Comparison of ENCODE assay signal across 28 cellular contexts in the genomic region with DNA sequence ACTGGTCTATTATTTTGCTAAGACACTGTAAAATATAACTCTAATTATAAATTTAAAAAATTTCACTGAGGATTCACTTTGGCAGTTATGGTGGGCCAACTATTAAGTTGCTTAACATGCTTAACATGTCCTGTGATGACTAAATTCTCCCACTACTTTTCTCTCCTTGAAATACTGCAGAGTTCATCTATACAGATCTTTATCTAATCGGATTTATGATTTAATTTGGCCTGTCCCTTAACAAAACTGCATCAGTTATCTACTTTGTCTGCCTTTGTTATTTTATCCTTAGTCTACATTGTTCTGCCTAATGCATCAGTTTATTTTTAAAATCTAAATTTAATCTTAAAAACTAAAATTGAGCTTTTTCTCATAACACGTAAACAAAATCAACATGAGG. TPM values are rescaled to one million over a fixed set of nuclear protein-coding genes. Genes with fewer than 3 reads are reported as not detected.
DNase-seq lines count a peak whose midpoint lies in the region; ATAC-seq and TF ChIP-seq lines count a peak whose summit lies in the region.
"Had no signal": no experiment of that assay in that cellular context is flagged by ENCODE, and none has a peak within 500 bp of the region (broad histone marks: within the 10 kb centered on the region; RNA-seq: fewer than 3 reads in every experiment).

No MANE protein-coding gene starts in this region.

- H3K27me3 Mint-ChIP-seq in activated naive CD8-positive, alpha-beta T cell, result no peaks in the 10 kb centered on the region
- no peaks in the 10 kb centered on the region for H3K27me3 Mint-ChIP-seq in activated naive CD8-positive, alpha-beta T cell treated with anti-CD3 and anti-CD28 coated beads for 36 hours
- H3K27me3 Mint-ChIP-seq in CD4-positive, alpha-beta T cell, result no peaks in the 10 kb centered on the region
- H3K27me3 Mint-ChIP-seq: B cell; CD4-positive, alpha-beta memory T cell; CD8-positive, alpha-beta memory T cell had no signal

- no peak for TF ChIP-seq CTCF in CD4-positive, alpha-beta T cell (IDR thresholded peaks at IDR 0.05)
- TF ChIP-seq CTCF in foreskin keratinocyte (conservative IDR thresholded peaks at IDR 0.05), result no peak

- H3K4me1 ChIP-seq in foreskin keratinocyte, result no peaks in the 10 kb centered on the region
- H3K4me1 ChIP-seq: BLaER1 treated with 17β-estradiol and CSF1 and Interleukin-3, amounts not matched to agents 10 nM and 100 nM had no signal

- H3K27ac ChIP-seq in CD4-positive, alpha-beta T cell (ENCODE audit: low read depth, low read length), result no peak overlapping the region
- no peak overlapping the region for H3K27ac ChIP-seq in foreskin keratinocyte
- H3K27ac ChIP-seq: A549; BLaER1 treated with 17β-estradiol and CSF1 and Interleukin-3, amounts not matched to agents 10 nM and 100 nM; C4-2B had no signal

- intact Hi-C loops in CD4-positive, alpha-beta T cell (cut with DNase I, micrococcal nuclease), result no loop called here

- H3K27me3 ChIP-seq in CD4-positive, alpha-beta T cell (ENCODE audit: control insufficient read depth, insufficient read depth, low read length), result no peaks in the 10 kb centered on the region
- H3K27me3 ChIP-seq in foreskin keratinocyte, result peaks cover 2% of the 10 kb centered on the region
- H3K27me3 ChIP-seq: BLaER1 treated with 17β-estradiol and CSF1 and Interleukin-3, amounts not matched to agents 10 nM and 100 nM had no signal

- H3K4me1 Mint-ChIP-seq in activated naive CD8-positive, alpha-beta T cell (ENCODE audit: low read depth), result peaks cover 83% of the 10 kb centered on the region
- H3K4me1 Mint-ChIP-seq in activated naive CD8-positive, alpha-beta T cell treated with anti-CD3 and anti-CD28 coated beads for 36 hours, result peaks cover 72% of the 10 kb centered on the region
- H3K4me1 Mint-ChIP-seq in CD4-positive, alpha-beta T cell (ENCODE audit: low read depth), result peaks cover 85% of the 10 kb centered on the region

- no peak for ATAC-seq in CD4-positive, alpha-beta T cell (ENCODE audit: poor library complexity)
- ATAC-seq in SK-N-SH treated with all-trans-retinoic acid at 6 μM for 48 hours, result peak; percentile 55
- no peak for ATAC-seq in foreskin keratinocyte
- ATAC-seq in GM21381 (IDR thresholded peaks at IDR 0.05; ENCODE audit: unreplicated experiment), result no peak
- ATAC-seq: A549, GM12878 had no signal

- CTCF ChIA-PET in CD4-positive, alpha-beta T cell (lab: Charles Lee), result interaction anchor here (1.0 to 1.1 kb wide), 2 partner anchors 9 to 48 kb away, joined by 3 read pairs; no protein-coding TSS in a partner anchor

- POLR2A ChIA-PET in CD4-positive, alpha-beta T cell (lab: Charles Lee), result interaction anchor here (1.2 kb wide), 1 partner anchor 18 kb away, joined by 5 read pairs; no protein-coding TSS in a partner anchor

- no peak overlapping the region for H3K27ac Mint-ChIP-seq in activated naive CD8-positive, alpha-beta T cell
- no peak overlapping the region for H3K27ac Mint-ChIP-seq in activated naive CD8-positive, alpha-beta T cell treated with anti-CD3 and anti-CD28 coated beads for 36 hours
- peak overlapping the region; percentile 38 for H3K27ac Mint-ChIP-seq in CD4-positive, alpha-beta T cell
- H3K27ac Mint-ChIP-seq: B cell had no signal

- H3K4me3 Mint-ChIP-seq in activated naive CD8-positive, alpha-beta T cell, result peak overlapping the region; percentile 20
- H3K4me3 Mint-ChIP-seq in activated naive CD8-positive, alpha-beta T cell treated with anti-CD3 and anti-CD28 coated beads for 36 hours, result no peak overlapping the region
- no peak overlapping the region for H3K4me3 Mint-ChIP-seq in CD4-positive, alpha-beta T cell
- H3K4me3 Mint-ChIP-seq: B cell; CD4-positive, alpha-beta memory T cell; CD8-positive, alpha-beta memory T cell had no signal

- H3K9me3 ChIP-seq in CD4-positive, alpha-beta T cell (ENCODE audit: control insufficient read depth, low read length), result no peaks in the 10 kb centered on the region
- H3K9me3 ChIP-seq: A549 had no signal

- no peak for DNase-seq in activated naive CD8-positive, alpha-beta T cell treated with anti-CD3 and anti-CD28 coated beads for 36 hours
- DNase-seq in CD4-positive, alpha-beta T cell, result no peak
- DNase-seq in SK-N-DZ (ENCODE audit: low spot score) (peak; percentile 76), foreskin keratinocyte (no peak)
- no peak for DNase-seq in activated CD4-positive, alpha-beta T cell treated with anti-CD3 and anti-CD28 coated beads, Interleukin-2, amount 50 U/mL, for 4 hours
- DNase-seq: AML-193; CD4-positive, alpha-beta memory T cell; CD8-positive, alpha-beta memory T cell; COR-L47; DMS 273 treated with DMSO at 0.1 percent for 48 hours; DMS153; DMS53; DMS79; DND-41; EL; GDM1 had no signal

- H3K9me3 Mint-ChIP-seq in activated naive CD8-positive, alpha-beta T cell (ENCODE audit: low read depth), result no peaks in the 10 kb centered on the region
- peaks cover 2% of the 10 kb centered on the region for H3K9me3 Mint-ChIP-seq in activated naive CD8-positive, alpha-beta T cell treated with anti-CD3 and anti-CD28 coated beads for 36 hours
- no peaks in the 10 kb centered on the region for H3K9me3 Mint-ChIP-seq in CD4-positive, alpha-beta T cell
- H3K9me3 Mint-ChIP-seq: CD4-positive, alpha-beta memory T cell; CD8-positive, alpha-beta memory T cell had no signal

- peaks cover 13% of the 10 kb centered on the region for H3K36me3 Mint-ChIP-seq in activated naive CD8-positive, alpha-beta T cell
- H3K36me3 Mint-ChIP-seq in activated naive CD8-positive, alpha-beta T cell treated with anti-CD3 and anti-CD28 coated beads for 36 hours, result peaks cover 53% of the 10 kb centered on the region
- H3K36me3 Mint-ChIP-seq in CD4-positive, alpha-beta T cell (ENCODE audit: low read depth), result peaks cover 70% of the 10 kb centered on the region

TF ChIP-seq in SK-N-SH treated with all-trans-retinoic acid at 6 μM for 48 hours, 23 proteins besides CTCF, POLR2A, EP300 and RAD21:
- TF ChIP-seq OSR1 (CRISPR knock-in tag; IDR thresholded peaks at IDR 0.05) (no peak), ISL1 (CRISPR knock-in tag; IDR thresholded peaks at IDR 0.05) (peak; percentile 82), TCF4 (CRISPR knock-in tag; IDR thresholded peaks at IDR 0.05; ENCODE audit: borderline replicate concordance) (peak; percentile 52; the same call in 1 of the 2 replicates)
TF ChIP-seq in SK-N-SH treated with all-trans-retinoic acid at 6 μM for 48 hours: peak in this region for 2.

RNA-seq across cellular contexts. Expression of gene CD96, which starts 26.4 kb away (rescaled TPM):
- total RNA-seq in activated naive CD8-positive, alpha-beta T cell treated with anti-CD3 and anti-CD28 coated beads for 36 hours, result 10 to 100 TPM; 70.3 to 74.8 TPM
- 100 to 1,000 TPM; 194 to 205 TPM for total RNA-seq in CD4-positive, alpha-beta T cell
- polyA plus RNA-seq in SK-N-DZ (2014; cell fraction: cytosol; rRNA removed), result not detected in 2 replicates
- polyA plus RNA-seq in SK-N-DZ (2014; cell fraction: nucleus; rRNA removed), result not detected in 2 replicates
- 0.10 and 0.14 TPM in 2 replicates for total RNA-seq in foreskin keratinocyte
- 0.07 and 0.17 TPM in 2 replicates for polyA plus RNA-seq in foreskin keratinocyte
- total RNA-seq: A172, Daoy, G401 had no signal
- polyA plus RNA-seq: A549 had no signal

RNA-seq across cellular contexts. Expression of gene ZBED2, which starts 26.8 kb away (rescaled TPM):
- total RNA-seq in activated naive CD8-positive, alpha-beta T cell treated with anti-CD3 and anti-CD28 coated beads for 36 hours, result 100 to 1,000 TPM; 122 to 123 TPM
- under 1 TPM in 1 of 2 experiments, not detected in 1; 0.11 TPM for total RNA-seq in CD4-positive, alpha-beta T cell
- polyA plus RNA-seq in SK-N-DZ (2014; cell fraction: cytosol; rRNA removed), result not detected in 2 replicates
- polyA plus RNA-seq in SK-N-DZ (2014; cell fraction: nucleus; rRNA removed), result not detected in 2 replicates
- total RNA-seq in foreskin keratinocyte, result 108 and 112 TPM in 2 replicates
- polyA plus RNA-seq in foreskin keratinocyte, result 93.0 and 101 TPM in 2 replicates
- total RNA-seq: G401 had no signal
- polyA plus RNA-seq: BJ had no signal

Comparison
In these comparisons a context has a peak if more than half of its experiments do, and no peak if none do; other contexts are left out.
1. RNA of gene CD96, which starts 26.4 kb away (total RNA-seq): 194 to 205 TPM in CD4-positive, alpha-beta T cell and 70.3 to 74.8 TPM in activated naive CD8-positive, alpha-beta T cell treated with anti-CD3 and anti-CD28 coated beads for 36 hours; 0.10 to 0.14 TPM in foreskin keratinocyte; every median in the first group is over 10 times any median in the second.
2. RNA of gene ZBED2, which starts 26.8 kb away (total RNA-seq): 122 to 123 TPM in activated naive CD8-positive, alpha-beta T cell treated with anti-CD3 and anti-CD28 coated beads for 36 hours and 108 to 112 TPM in foreskin keratinocyte; 0.11 TPM in CD4-positive, alpha-beta T cell; every median in the first group is over 10 times any median in the second.